ENCODE assay signal across 7 cellular contexts in the genomic region with DNA sequence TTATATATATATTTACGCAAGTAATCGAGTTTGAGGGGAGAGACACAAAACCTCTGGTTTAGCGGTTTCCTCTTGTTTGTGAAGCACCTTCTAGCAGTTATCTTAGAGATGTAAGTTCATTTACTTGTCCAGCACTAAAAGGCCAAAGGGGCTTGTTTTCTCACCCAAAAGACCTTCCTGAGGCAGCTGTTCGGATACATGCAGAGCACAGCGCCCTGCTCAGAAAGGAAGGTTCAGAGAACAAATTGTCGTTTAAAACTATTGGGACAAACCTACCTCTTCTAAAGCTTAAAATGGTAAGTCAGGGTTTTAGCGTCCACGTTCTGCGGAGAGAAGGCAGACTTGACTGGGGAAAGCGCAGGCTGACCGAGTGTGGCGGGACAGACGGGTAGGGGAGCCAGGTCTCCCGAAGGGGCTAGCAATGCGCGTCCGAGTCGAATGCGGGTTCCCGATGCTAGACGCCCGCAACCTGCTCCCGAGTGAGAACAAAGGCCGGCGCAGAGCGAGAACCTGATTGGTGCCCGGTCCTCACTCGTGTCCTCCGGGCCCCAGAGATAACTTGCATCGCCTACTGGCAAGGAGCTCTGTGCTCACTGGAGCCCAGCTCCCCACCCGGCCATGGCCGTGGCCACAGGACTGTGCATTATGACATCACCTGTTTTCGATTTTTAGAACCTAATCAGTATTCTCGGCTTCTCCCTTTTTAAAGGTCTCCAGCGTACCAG. TPM values are rescaled to one million over a fixed set of nuclear protein-coding genes. Genes with fewer than 3 reads are reported as not detected.
DNase-seq lines count a peak whose midpoint lies in the region; ATAC-seq and TF ChIP-seq lines count a peak whose summit lies in the region.

No MANE protein-coding gene starts in this region.

- no peaks in the 10 kb centered on the region for H3K9me3 Mint-ChIP-seq in activated naive CD4-positive, alpha-beta T cell treated with anti-CD3 and anti-CD28 coated beads, Interleukin-2, amount 10 ng/mL, durations not matched to agents 7 days and 5 days

- H3K4me1 Mint-ChIP-seq in activated naive CD4-positive, alpha-beta T cell treated with anti-CD3 and anti-CD28 coated beads, Interleukin-2, amount 10 ng/mL, durations not matched to agents 7 days and 5 days: peaks cover 49% of the 10 kb centered on the region

- H3K4me3 ChIP-seq in Peyer's patch (peak overlapping the region; percentile 46 to 94 (median 90)), tibial nerve (peak overlapping the region; percentile 48 to 98 (median 74))

- peak in 1 of 2 donors; percentile 53 for TF ChIP-seq POLR2A in Peyer's patch (IDR thresholded peaks at IDR 0.05)
- TF ChIP-seq POLR2A in tibial nerve (IDR thresholded peaks at IDR 0.05): peak; percentile 13 to 21

- no peaks in the 10 kb centered on the region for H3K36me3 ChIP-seq in Peyer's patch
- no peaks in the 10 kb centered on the region for H3K36me3 ChIP-seq in tibial nerve

- H3K4me3 Mint-ChIP-seq in activated naive CD4-positive, alpha-beta T cell treated with anti-CD3 and anti-CD28 coated beads, Interleukin-2, amount 10 ng/mL, durations not matched to agents 7 days and 5 days: no peak overlapping the region

- peak in 1 of 2 donors; percentile 65 for TF ChIP-seq EP300 in tibial nerve (IDR thresholded peaks at IDR 0.05)

- no peak overlapping the region for H3K27ac Mint-ChIP-seq in activated naive CD4-positive, alpha-beta T cell treated with anti-CD3 and anti-CD28 coated beads, Interleukin-2, amount 10 ng/mL, durations not matched to agents 7 days and 5 days

- TF ChIP-seq CTCF in Peyer's patch (IDR thresholded peaks at IDR 0.05): peak in 2 of 6 experiments; percentile 13 to 20
- TF ChIP-seq CTCF in tibial nerve (IDR thresholded peaks at IDR 0.05): peak in 1 of 5 experiments; percentile 17

- H3K27me3 ChIP-seq in Peyer's patch (no peaks in the 10 kb centered on the region), tibial nerve (no peaks in the 10 kb centered on the region)

- CTCF ChIA-PET in activated naive CD4-positive, alpha-beta T cell treated with anti-CD3 and anti-CD28 coated beads, Interleukin-2, amount 10 ng/mL, durations not matched to agents 7 days and 5 days (lab: Charles Lee): interaction anchor here (0.8 to 2.8 kb wide), 19 partner anchors 12 to 531 kb away, joined by 3 to 76 read pairs (median 5); no protein-coding TSS in a partner anchor

- intact Hi-C loops in head of caudate nucleus (cut with DNase I): loop anchor here (2.0 to 10.0 kb wide), 3 partner anchors 79 to 470 kb away; partner anchors contain the start of gene SRSF8

- H3K36me3 Mint-ChIP-seq in activated naive CD4-positive, alpha-beta T cell treated with anti-CD3 and anti-CD28 coated beads, Interleukin-2, amount 10 ng/mL, durations not matched to agents 7 days and 5 days: peaks cover 9% of the 10 kb centered on the region

- peaks cover 7% of the 10 kb centered on the region for H3K27me3 Mint-ChIP-seq in activated naive CD4-positive, alpha-beta T cell treated with anti-CD3 and anti-CD28 coated beads, Interleukin-2, amount 10 ng/mL, durations not matched to agents 7 days and 5 days

- DNase-seq in Peyer's patch (peak; percentile 82 to 93 (median 87)), head of caudate nucleus (peak; percentile 68 to 92 (median 81)), occipital lobe (lab: John Stamatoyannopoulos, UW) (peak; percentile 57), tibial nerve (ENCODE audit: low spot score in 2 of 2) (peak; percentile 52 to 56)
- DNase-seq in activated naive CD4-positive, alpha-beta T cell treated with anti-CD3 and anti-CD28 coated beads, Interleukin-2, amount 10 ng/mL, durations not matched to agents 7 days and 5 days: peak; percentile 84

- peaks cover 0 to 10% (median 3%) of the 10 kb centered on the region in 4 donors for H3K4me1 ChIP-seq in Peyer's patch
- H3K4me1 ChIP-seq in tibial nerve: peaks cover 0 to 51% (median 23%) of the 10 kb centered on the region in 4 donors

- no peaks in the 10 kb centered on the region for H3K9me3 ChIP-seq in Peyer's patch
- no peaks in the 10 kb centered on the region for H3K9me3 ChIP-seq in tibial nerve

- ATAC-seq in GM18861 (IDR thresholded peaks at IDR 0.05; ENCODE audit: unreplicated experiment) (peak; percentile 25), HG03175 (IDR thresholded peaks at IDR 0.05; ENCODE audit: unreplicated experiment) (peak; percentile 27)

- 3% methylated on average over 29 to 34 of the region's 35 CpGs for WGBS in tibial nerve, 2 donors

- peak overlapping the region; percentile 87 to 99 (median 91) for H3K27ac ChIP-seq in Peyer's patch
- peak overlapping the region; percentile 90 to 96 (median 95) for H3K27ac ChIP-seq in tibial nerve

RNA-seq across cellular contexts. Expression of gene SESN3, which starts 1.0 kb away (rescaled TPM):
- total RNA-seq in Peyer's patch (10 to 100 TPM; 23.1 to 52.8 (median 28.4) TPM), occipital lobe (86.1 TPM), tibial nerve (100 to 1,000 TPM in 1 of 4 donors, 10 to 100 TPM in 3; 57.9 to 106 (median 71.8) TPM)

Comparison
In these comparisons a context has a peak if more than half of its experiments do, and no peak if none do; other contexts are left out.
1. Peak in every context shown above with its lines: DNase-seq, ATAC-seq, H3K4me3 ChIP-seq and H3K27ac ChIP-seq.